In the genomic region with DNA sequence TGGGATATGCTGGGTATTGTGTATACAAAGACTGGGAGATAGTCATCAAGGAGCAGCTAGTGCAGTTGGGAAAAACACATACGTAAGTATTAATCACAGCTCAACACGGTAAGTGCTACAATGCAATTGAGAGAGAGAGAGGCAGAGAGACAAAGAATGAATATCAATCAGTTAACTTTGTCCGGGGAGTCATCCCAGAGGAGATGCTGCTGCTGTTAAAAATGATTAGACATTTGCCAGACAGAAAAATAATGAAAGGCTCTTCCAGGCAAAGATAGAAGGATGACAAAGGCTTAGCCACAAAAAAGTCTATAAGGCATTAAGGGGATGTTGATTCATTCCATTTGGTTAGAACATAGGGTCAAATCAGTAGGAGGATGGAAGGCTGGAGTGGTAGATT, we compare ENCODE assay signal across 31 cellular contexts. TPM values are rescaled to one million over a fixed set of nuclear protein-coding genes. Genes with fewer than 3 reads are reported as not detected.
A peak's percentile ranks its signal among the peaks of the same experiment; 100 is the strongest.
DNase-seq lines count a peak whose midpoint lies in the region; ATAC-seq and TF ChIP-seq lines count a peak whose summit lies in the region.
"Had no signal": no experiment of that assay in that cellular context is flagged by ENCODE, and none has a peak within 500 bp of the region (broad histone marks: within the 10 kb centered on the region; RNA-seq: fewer than 3 reads in every experiment).

No MANE protein-coding gene starts in this region.

- H3K4me3 ChIP-seq in SK-N-SH (ENCODE audit: low read depth in 2 of 2, low read length in 1 of 2) (no peak overlapping the region), epithelial cell of esophagus (ENCODE audit: low read length) (no peak overlapping the region), neural cell (ENCODE audit: low read length) (peak overlapping the region; percentile 39), BE2C (ENCODE audit: low read depth, low read length) (no peak overlapping the region), suprapubic skin (no peak overlapping the region)
- H3K4me3 ChIP-seq: gastroesophageal sphincter, left ventricle myocardium inferior, psoas muscle, SK-N-MC, skin epidermis, tibial nerve had no signal

- no peak for TF ChIP-seq POLR2A in suprapubic skin (IDR thresholded peaks at IDR 0.05)

- peak; percentile 40 for DNase-seq in EH (ENCODE audit: low read depth)
- DNase-seq in SK-N-SH, result no peak
- DNase-seq in epithelial cell of esophagus (ENCODE audit: low read depth), result peak; percentile 67
- no peak for DNase-seq in BE2C
- no peak for DNase-seq in NCI-H1105 (lab: John Stamatoyannopoulos, UW)
- DNase-seq in suprapubic skin (ENCODE audit: low spot score in 2 of 2), result no peak
- DNase-seq: activated CD4-positive, alpha-beta T cell treated with anti-CD3 and anti-CD28 coated beads for 48 hours; activated CD8-positive, alpha-beta memory T cell treated with anti-CD3 and anti-CD28 coated beads for 24 hours; activated gamma-delta T cell; activated naive CD8-positive, alpha-beta T cell treated with anti-CD3 and anti-CD28 coated beads, Interleukin-2, amount 10 ng/mL, durations not matched to agents 7 days and 5 days; CD8-positive, alpha-beta memory T cell; effector CD4-positive, alpha-beta T cell; H9; hippocampal formation; left ventricle myocardium inferior; NCI-H1436; NCI-H446 treated with DMSO at 0.1 percent for 48 hours; NCI-H82; psoas muscle; stimulated activated CD8-positive, alpha-beta memory T cell treated with anti-CD3 and anti-CD28 coated beads, Interleukin-4, amount 100 ng/mL, for 48 hours; stimulated activated naive CD8-positive, alpha-beta T cell treated with anti-CD3 and anti-CD28 coated beads, Interleukin-15, amount 100 ng/mL, for 72 hours had no signal

- peaks cover 7 to 47% of the 10 kb centered on the region in 2 experiments for H3K4me1 ChIP-seq in SK-N-SH (ENCODE audit: control insufficient read depth in 1 of 2, insufficient read depth in 2 of 2, low read depth in 1 of 2, low read length in 1 of 2)
- H3K4me1 ChIP-seq in BE2C, result peaks cover 16% of the 10 kb centered on the region
- no peaks in the 10 kb centered on the region for H3K4me1 ChIP-seq in suprapubic skin
- H3K4me1 ChIP-seq: tibial nerve had no signal

- TF ChIP-seq EP300 in SK-N-SH (IDR thresholded peaks at IDR 0.05; ENCODE audit: borderline replicate concordance in 1 of 2, low read depth in 1 of 2, low read length in 1 of 2) (peak in 1 of 2 experiments; percentile 81; a peak in 2 of 4 replicates), neural cell (conservative IDR thresholded peaks at IDR 0.05; ENCODE audit: poor library complexity, severe bottlenecking) (no peak), suprapubic skin (IDR thresholded peaks at IDR 0.05) (no peak)

- H3K9ac ChIP-seq in SK-N-SH, result peak overlapping the region; percentile 61
- H3K9ac ChIP-seq in neural cell (ENCODE audit: low read length), result no peak overlapping the region
- H3K9ac ChIP-seq: KMS-11 had no signal

- TF ChIP-seq RAD21 in SK-N-SH (IDR thresholded peaks at IDR 0.05; ENCODE audit: low read length), result no peak
- TF ChIP-seq RAD21 in neural cell (conservative IDR thresholded peaks at IDR 0.05), result no peak

- no peaks in the 10 kb centered on the region for H3K9me3 ChIP-seq in SK-N-SH
- no peaks in the 10 kb centered on the region for H3K9me3 ChIP-seq in neural cell (ENCODE audit: low read length)
- H3K9me3 ChIP-seq in BE2C, result no peaks in the 10 kb centered on the region
- no peaks in the 10 kb centered on the region for H3K9me3 ChIP-seq in suprapubic skin
- H3K9me3 ChIP-seq: gastroesophageal sphincter, left ventricle myocardium inferior, neutrophil, psoas muscle, tibial nerve had no signal

- H3K27me3 ChIP-seq in SK-N-SH (ENCODE audit: insufficient read depth) (no peaks in the 10 kb centered on the region), neural cell (ENCODE audit: insufficient read depth, low read depth, low read length) (no peaks in the 10 kb centered on the region), BE2C (no peaks in the 10 kb centered on the region), suprapubic skin (no peaks in the 10 kb centered on the region)
- H3K27me3 ChIP-seq: gastroesophageal sphincter, neutrophil, tibial nerve had no signal

- 16% methylated on average over 3 of the region's 3 CpGs for WGBS in SK-N-SH (ENCODE audit: low lambda C conversion rate)
- 84% methylated on average over 3 of the region's 3 CpGs for WGBS in suprapubic skin

- ATAC-seq in GM21619 (IDR thresholded peaks at IDR 0.05; ENCODE audit: unreplicated experiment), result no peak
- ATAC-seq: gastroesophageal sphincter; psoas muscle; stimulated activated naive CD8-positive, alpha-beta T cell treated with anti-CD3 and anti-CD28 coated beads, Interleukin-15, amount 100 ng/mL, for 72 hours had no signal

- H3K36me3 ChIP-seq in SK-N-SH (replicated peaks in 1 of 2; ENCODE audit: control insufficient read depth in 1 of 2, insufficient read depth in 2 of 2, low read length in 1 of 2) (no peaks in the 10 kb centered on the region), neural cell (ENCODE audit: insufficient read depth, low read length) (no peaks in the 10 kb centered on the region), BE2C (no peaks in the 10 kb centered on the region), suprapubic skin (no peaks in the 10 kb centered on the region)
- H3K36me3 ChIP-seq: gastroesophageal sphincter, left ventricle myocardium inferior, neutrophil, tibial nerve had no signal

- H3K9me2 ChIP-seq in SK-N-SH (no peaks in the 10 kb centered on the region), neural cell (ENCODE audit: insufficient read depth, low read length) (no peaks in the 10 kb centered on the region)

- POLR2A ChIA-PET in SK-N-SH (lab: Yijun Ruan, JAX), result no interaction called here

- no peak for TF ChIP-seq CTCF in SK-N-SH (IDR thresholded peaks at IDR 0.05)
- no peak for TF ChIP-seq CTCF in epithelial cell of esophagus (IDR thresholded peaks at IDR 0.05; ENCODE audit: insufficient read depth, low read depth, low read length, missing control alignments)
- no peak for TF ChIP-seq CTCF in neural cell (IDR thresholded peaks at IDR 0.05; ENCODE audit: poor library complexity, severe bottlenecking)
- no peak for TF ChIP-seq CTCF in BE2C (IDR thresholded peaks at IDR 0.05; ENCODE audit: low read depth, low read length)
- no peak for TF ChIP-seq CTCF in suprapubic skin (IDR thresholded peaks at IDR 0.05)

- H3F3A ChIP-seq in SK-N-SH (replicated peaks; ENCODE audit: insufficient read depth), result peaks cover 63% of the 10 kb centered on the region
- H3F3A ChIP-seq in neural cell (ENCODE audit: insufficient read depth, low read length, poor library complexity, severe bottlenecking), result no peaks in the 10 kb centered on the region

- H3K27ac ChIP-seq in SK-N-SH (ENCODE audit: low read depth in 2 of 2, low read length in 1 of 2) (peak overlapping the region; percentile 56 to 93; a peak in 3 of 4 replicates), neural cell (ENCODE audit: low read length) (peak overlapping the region; percentile 20), suprapubic skin (no peak overlapping the region)
- H3K27ac ChIP-seq: gastroesophageal sphincter, KMS-11, left ventricle myocardium inferior, neutrophil, psoas muscle, RWPE1, SK-N-MC, tibial nerve, VCaP had no signal

- H4K20me1 ChIP-seq in SK-N-SH (ENCODE audit: insufficient read depth) (no peaks in the 10 kb centered on the region), neural cell (ENCODE audit: insufficient read depth) (peaks cover 4% of the 10 kb centered on the region)

- CTCF ChIA-PET in SK-N-SH (lab: Yijun Ruan, JAX), result interaction anchor here (5.1 kb wide), 1 partner anchor 9 kb away, joined by 21 read pairs; no protein-coding TSS in a partner anchor

- H3K79me2 ChIP-seq in SK-N-SH (ENCODE audit: insufficient read depth) (no peaks in the 10 kb centered on the region), neural cell (replicated peaks; ENCODE audit: insufficient read depth, low read length) (no peaks in the 10 kb centered on the region)

- H2AFZ ChIP-seq in SK-N-SH (ENCODE audit: low read depth), result peak overlapping the region; percentile 3; the same call in 1 of the 2 replicates
- H2AFZ ChIP-seq in neural cell (ENCODE audit: low read depth, low read length), result no peak overlapping the region

- H3K4me2 ChIP-seq in SK-N-SH, result peak overlapping the region; percentile 56; the same call in 1 of the 2 replicates
- no peak overlapping the region for H3K4me2 ChIP-seq in neural cell (ENCODE audit: low read length)
- H3K4me2 ChIP-seq: KMS-11 had no signal

TF ChIP-seq in SK-N-SH, 30 proteins besides CTCF, POLR2A, EP300 and RAD21 (continues in another document):
- peak; percentile 77 for TF ChIP-seq RXRA (IDR thresholded peaks at IDR 0.05; ENCODE audit: borderline replicate concordance, low read depth)
- peak; percentile 55; the same call in 1 of the 2 replicates for TF ChIP-seq FOSL2 (IDR thresholded peaks at IDR 0.05; ENCODE audit: borderline replicate concordance, low read depth)
- TF ChIP-seq, protein P1, sequence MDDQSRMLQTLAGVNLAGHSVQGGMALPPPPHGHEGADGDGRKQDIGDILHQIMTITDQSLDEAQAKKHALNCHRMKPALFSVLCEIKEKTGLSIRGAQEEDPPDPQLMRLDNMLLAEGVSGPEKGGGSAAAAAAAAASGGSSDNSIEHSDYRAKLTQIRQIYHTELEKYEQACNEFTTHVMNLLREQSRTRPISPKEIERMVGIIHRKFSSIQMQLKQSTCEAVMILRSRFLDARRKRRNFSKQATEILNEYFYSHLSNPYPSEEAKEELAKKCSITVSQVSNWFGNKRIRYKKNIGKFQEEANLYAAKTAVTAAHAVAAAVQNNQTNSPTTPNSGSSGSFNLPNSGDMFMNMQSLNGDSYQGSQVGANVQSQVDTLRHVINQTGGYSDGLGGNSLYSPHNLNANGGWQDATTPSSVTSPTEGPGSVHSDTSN (IDR thresholded peaks at IDR 0.05), result peak; percentile 93

TF ChIP-seq in neural cell, 6 proteins besides CTCF, POLR2A, EP300 and RAD21 (continues in another document):
- no peak for TF ChIP-seq TAF1 (IDR thresholded peaks at IDR 0.05; ENCODE audit: low read depth)

RNA-seq across cellular contexts. Expression of gene AKAP6, which starts 45.1 kb away (rescaled TPM):
- polyA plus RNA-seq in SK-N-SH (2012; rRNA removed) (1.7 and 4.1 TPM in 2 replicates), neural cell (15.8 and 22.8 TPM in 2 replicates)
- 3.3 TPM in 2 replicates for polyA plus RNA-seq in SK-N-SH (2012; cell fraction: cytosol; rRNA removed)
- 4.3 and 5.7 TPM in 2 replicates for polyA plus RNA-seq in SK-N-SH (2012; cell fraction: nucleus; rRNA removed)
- polyA minus RNA-seq in neural cell, result 270 and 365 TPM in 2 replicates
- polyA plus RNA-seq in BE2C (2012; ENCODE audit: insufficient read depth, insufficient read length, low read depth), result 4.5 TPM
- total RNA-seq in suprapubic skin, result 10 to 100 TPM in 1 of 4 donors, 1 to 10 TPM in 3; 2.0 to 11.0 (median 4.2) TPM

Comparison
In these comparisons a context has a peak if more than half of its experiments do, and no peak if none do; other contexts are left out.
1. DNase-seq: peak in EH (single experiment) and epithelial cell of esophagus (single experiment); none in SK-N-SH (single experiment), BE2C (single experiment), NCI-H1105 (single experiment) and suprapubic skin (0 of 2).